ENCODE assay signal across 21 cellular contexts in the genomic region with DNA sequence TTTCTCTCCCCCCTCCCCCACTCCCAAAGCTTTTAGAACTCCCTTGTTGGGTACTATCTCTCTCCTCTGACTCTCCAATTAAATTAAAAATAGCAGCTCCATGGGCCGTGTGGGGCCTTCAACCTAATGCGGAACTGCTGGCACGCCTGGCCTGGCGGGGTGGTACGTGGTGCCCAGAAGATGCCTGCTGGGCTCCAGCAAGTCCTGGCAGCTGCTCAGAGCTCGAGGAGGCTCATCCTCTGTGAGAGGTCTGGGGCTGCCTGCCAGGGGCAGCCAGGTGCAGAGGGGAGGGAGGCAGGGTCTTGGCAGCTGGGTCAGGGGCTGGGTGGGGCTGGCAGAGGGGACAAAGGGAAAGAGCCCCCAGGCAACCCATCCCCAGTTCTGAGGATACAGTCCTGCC.
A peak's percentile ranks its signal among the peaks of the same experiment; 100 is the strongest.
DNase-seq lines count a peak whose midpoint lies in the region; ATAC-seq, FAIRE-seq and TF ChIP-seq lines count a peak whose summit lies in the region.
"Had no signal": no experiment of that assay in that cellular context is flagged by ENCODE, and none has a peak within 500 bp of the region (broad histone marks: within the 10 kb centered on the region; RNA-seq: fewer than 3 reads in every experiment).

No MANE protein-coding gene starts in this region.

- no peak overlapping the region for H3K4me3 ChIP-seq in right atrium auricular region
- no peak overlapping the region for H3K4me3 ChIP-seq in mucosa of descending colon
- H3K4me3 ChIP-seq: BLaER1, SJCRH30 had no signal

- H3K4me1 ChIP-seq in right atrium auricular region (peaks cover 0 to 4% of the 10 kb centered on the region in 2 donors), mucosa of descending colon (ENCODE audit: low read depth) (no peaks in the 10 kb centered on the region)
- H3K4me1 ChIP-seq: BLaER1, SJCRH30 had no signal

- TF ChIP-seq CTCF in right atrium auricular region (IDR thresholded peaks at IDR 0.05) (no peak), D721Med (IDR thresholded peaks at IDR 0.05; ENCODE audit: insufficient read depth, missing control alignments) (no peak), mucosa of descending colon (IDR thresholded peaks at IDR 0.05) (no peak)

- no peak for ATAC-seq in GM21786 (IDR thresholded peaks at IDR 0.05; ENCODE audit: unreplicated experiment)
- ATAC-seq in mucosa of descending colon = no peak
- no peak for ATAC-seq in GM18520 (IDR thresholded peaks at IDR 0.05; ENCODE audit: unreplicated experiment)
- ATAC-seq: PC-3, T-helper 17 cell had no signal

- intact Hi-C loops in mucosa of descending colon (cut with DNase I, micrococcal nuclease) = loop anchor here in 1 of 2 donors (10.0 kb wide), 1 partner anchor 335 kb away; no protein-coding TSS in a partner anchor

- H3K9me3 ChIP-seq in right atrium auricular region = no peaks in the 10 kb centered on the region
- H3K9me3 ChIP-seq in mucosa of descending colon = no peaks in the 10 kb centered on the region
- H3K9me3 ChIP-seq: BLaER1, neutrophil, SJCRH30 had no signal

- peak overlapping the region; percentile 74 to 78 for H3K27ac ChIP-seq in right atrium auricular region
- H3K27ac ChIP-seq: BLaER1, neutrophil, SJCRH30 had no signal

- DNase-seq in COR-L47 (lab: John Stamatoyannopoulos, UW) = peak; percentile 45
- DNase-seq in NCI-H128 (lab: John Stamatoyannopoulos, UW; ENCODE audit: unreplicated experiment) = peak; percentile 15
- peak; percentile 39 for DNase-seq in NCI-H69 (lab: John Stamatoyannopoulos, UW)
- no peak for DNase-seq in right atrium auricular region (ENCODE audit: low spot score)
- no peak for DNase-seq in D721Med (ENCODE audit: insufficient read length, low spot score)
- no peak for DNase-seq in mucosa of descending colon
- DNase-seq: activated CD4-positive, alpha-beta T cell treated with anti-CD3 and anti-CD28 coated beads, Interleukin-2, amount 10 ng/mL, durations not matched to agents 7 days and 5 days; cortex of kidney; GDM1; IMR-90; NCI-H82; PC-3; SJCRH30; stimulated activated CD8-positive, alpha-beta memory T cell treated with anti-CD3 and anti-CD28 coated beads, Interleukin-4, amount 100 ng/mL, for 48 hours; T-helper 17 cell had no signal

- FAIRE-seq in D721Med (lab: Jason Lieb, UNC) = no peak
- FAIRE-seq: H1, urothelium cell line had no signal

- H3K27me3 ChIP-seq in right atrium auricular region = no peaks in the 10 kb centered on the region

- H3K36me3 ChIP-seq in right atrium auricular region (no peaks in the 10 kb centered on the region), mucosa of descending colon (ENCODE audit: low read depth) (no peaks in the 10 kb centered on the region)
- H3K36me3 ChIP-seq: BLaER1, neutrophil, SJCRH30 had no signal

Comparison
In these comparisons a context has a peak if more than half of its experiments do, and no peak if none do; other contexts are left out.
1. DNase-seq: peak in COR-L47 (single experiment), NCI-H128 (single experiment) and NCI-H69 (single experiment); none in right atrium auricular region (single experiment), D721Med (single experiment) and mucosa of descending colon (0 of 3).